ENCODE assay signal across 1 cellular context in genomic region chr1:19799877-19800804, GRCh38.
A peak's percentile ranks its signal among the peaks of the same experiment; 100 is the strongest.
TF ChIP-seq lines count a peak whose summit lies in the region.

TSS of gene TMCO4 (minus strand) at chr1:19799916. CDS start at chr1:19780758, 19,158 bp downstream.

TF ChIP-seq in HepG2, 621 proteins besides CTCF, POLR2A, EP300 and RAD21 (continued from another document and continues in another):
- TF ChIP-seq AKNA (CRISPR knock-in tag; IDR thresholded peaks at IDR 0.05; ENCODE audit: borderline replicate concordance) (0 out of 2 replicates have a peak, but pooled peaks have one; percentile 17), ZNF644 (CRISPR knock-in tag; IDR thresholded peaks at IDR 0.05; ENCODE audit: low read depth) (no peak), TFDP1 (CRISPR knock-in tag; IDR thresholded peaks at IDR 0.05; ENCODE audit: borderline replicate concordance) (peak; percentile 50; the same call in 1 of the 2 replicates), ZBTB42 (CRISPR knock-in tag; IDR thresholded peaks at IDR 0.05) (0 out of 2 replicates have a peak, but pooled peaks have one; percentile 33), ZNF232 (CRISPR knock-in tag; IDR thresholded peaks at IDR 0.05; ENCODE audit: borderline replicate concordance) (peak; percentile 40; the same call in 1 of the 2 replicates), GFI1 (CRISPR knock-in tag; IDR thresholded peaks at IDR 0.05; ENCODE audit: borderline replicate concordance) (peak; percentile 39; the same call in 1 of the 2 replicates), ZNF264 (CRISPR knock-in tag; IDR thresholded peaks at IDR 0.05) (0 out of 2 replicates have a peak, but pooled peaks have one; percentile 28), ZNF558 (CRISPR knock-in tag; IDR thresholded peaks at IDR 0.05; ENCODE audit: borderline replicate concordance) (0 out of 2 replicates have a peak, but pooled peaks have one; percentile 34), CAMTA2 (CRISPR knock-in tag; IDR thresholded peaks at IDR 0.05; ENCODE audit: borderline replicate concordance) (peak; percentile 39; the same call in 1 of the 2 replicates), DMTF1 (CRISPR knock-in tag; IDR thresholded peaks at IDR 0.05) (no peak), DMAP1 (CRISPR knock-in tag; IDR thresholded peaks at IDR 0.05) (peak; percentile 5; the same call in 1 of the 2 replicates), ZFY (CRISPR knock-in tag; IDR thresholded peaks at IDR 0.05) (peak; percentile 79), MAFF (IDR thresholded peaks at IDR 0.05; ENCODE audit: low read depth, low read length) (no peak), TCF12 (IDR thresholded peaks at IDR 0.05) (no peak), TCF12 (CRISPR knock-in tag; IDR thresholded peaks at IDR 0.05) (no peak), ZNF143 (CRISPR knock-in tag; IDR thresholded peaks at IDR 0.05) (0 out of 2 replicates have a peak, but pooled peaks have one; percentile 25), ZBTB3 (CRISPR knock-in tag; IDR thresholded peaks at IDR 0.05; ENCODE audit: borderline replicate concordance, low read depth) (no peak), U2AF2 (IDR thresholded peaks at IDR 0.05; ENCODE audit: low read depth, low read length) (no peak), HMG20A (CRISPR knock-in tag; IDR thresholded peaks at IDR 0.05; ENCODE audit: borderline replicate concordance) (no peak), ZMYM2 (CRISPR knock-in tag; IDR thresholded peaks at IDR 0.05) (no peak), SMAD3 (CRISPR knock-in tag; IDR thresholded peaks at IDR 0.05) (no peak), EEA1 (CRISPR knock-in tag; IDR thresholded peaks at IDR 0.05; ENCODE audit: borderline replicate concordance) (0 out of 2 replicates have a peak, but pooled peaks have one; percentile 26), ZNF788 (CRISPR knock-in tag; IDR thresholded peaks at IDR 0.05; ENCODE audit: borderline replicate concordance) (peak; percentile 51; the same call in 1 of the 2 replicates), DNMT1 (CRISPR knock-in tag; IDR thresholded peaks at IDR 0.05) (0 out of 2 replicates have a peak, but pooled peaks have one; percentile 30), ZNF335 (CRISPR knock-in tag; IDR thresholded peaks at IDR 0.05) (peak; percentile 55; the same call in 1 of the 2 replicates), ARID4A (CRISPR knock-in tag; IDR thresholded peaks at IDR 0.05; ENCODE audit: borderline replicate concordance) (0 out of 2 replicates have a peak, but pooled peaks have one; percentile 18), RBFOX2 (IDR thresholded peaks at IDR 0.05; ENCODE audit: low read depth, low read length) (peak; percentile 16; the same call in 1 of the 2 replicates), FOXJ3 (CRISPR knock-in tag; IDR thresholded peaks at IDR 0.05; ENCODE audit: borderline replicate concordance) (0 out of 2 replicates have a peak, but pooled peaks have one; percentile 26), NR0B2 (CRISPR knock-in tag; IDR thresholded peaks at IDR 0.05) (peak; percentile 10; the same call in 1 of the 2 replicates), EED (CRISPR knock-in tag; IDR thresholded peaks at IDR 0.05) (0 out of 2 replicates have a peak, but pooled peaks have one; percentile 64), ZBTB2 (CRISPR knock-in tag; IDR thresholded peaks at IDR 0.05; ENCODE audit: low read depth) (0 out of 2 replicates have a peak, but pooled peaks have one; percentile 48), E2F1 (CRISPR knock-in tag; IDR thresholded peaks at IDR 0.05) (peak; percentile 48; the same call in 1 of the 2 replicates), ZNF770 (CRISPR knock-in tag; IDR thresholded peaks at IDR 0.05) (peak; percentile 93)
